ENCODE assay signal across 27 cellular contexts in genomic region chrX:127762663-127763062, GRCh38.
"Had no signal": no experiment of that assay in that cellular context is flagged by ENCODE, and none has a peak within 500 bp of the region (broad histone marks: within the 10 kb centered on the region; RNA-seq: fewer than 3 reads in every experiment).

No MANE protein-coding gene starts in this region.

- DNase-seq: stimulated activated CD4-positive, alpha-beta T cell treated with anti-CD3 and anti-CD28 coated beads, Interleukin-2, amount 100 ng/mL, for 48 hours; stimulated activated CD4-positive, alpha-beta T cell treated with anti-CD3 and anti-CD28 coated beads, Interleukin-4, amount 100 ng/mL, for 1 hour; stimulated activated CD4-positive, alpha-beta T cell treated with anti-CD3 and anti-CD28 coated beads, Interleukin-4, amount 100 ng/mL, for 24 hours; stimulated activated CD4-positive, alpha-beta T cell treated with anti-CD3 and anti-CD28 coated beads, Interleukin-4, amount 100 ng/mL, for 4 hours; stimulated activated CD8-positive, alpha-beta memory T cell treated with anti-CD3 and anti-CD28 coated beads, Interleukin-4, amount 100 ng/mL, for 48 hours; stimulated activated naive B cell treated with anti-CD40 and anti-IgM and Interleukin-4, amounts not matched to agents 10 μg/mL and 1 μg/mL and 100 μg/mL, for 72 hours; stimulated activated naive CD4-positive, alpha-beta T cell; stimulated activated naive CD4-positive, alpha-beta T cell treated with Interleukin-2 at 50 U/mL for 16 hours; stimulated activated naive CD8-positive, alpha-beta T cell treated with anti-CD3 and anti-CD28 coated beads, Interleukin-15, amount 100 ng/mL, for 72 hours; stimulated activated naive CD8-positive, alpha-beta T cell treated with anti-CD3 and anti-CD28 coated beads, Interleukin-15, Interleukin-2, amounts not matched to agents 100 U/mL and 50 U/mL, for 24 hours; stomach; substantia nigra; testis; thyroid gland; tibial artery; transverse colon; trophoblast cell; upper lobe of left lung; upper lobe of right lung; uterus had no signal

- ATAC-seq: stimulated activated effector memory CD8-positive, alpha-beta T cell treated with anti-CD3 and anti-CD28 coated beads, Interleukin-12 subunit alpha, Interleukin-12 subunit beta, amount 100 ng/mL, for 72 hours; stimulated activated memory B cell treated with anti-CD40 and anti-IgM and Interleukin-4, amounts not matched to agents 10 μg/mL and 1 μg/mL and 100 μg/mL, for 72 hours; stimulated activated naive B cell treated with anti-CD40 and anti-IgM and Interleukin-4, amounts not matched to agents 10 μg/mL and 1 μg/mL and 100 μg/mL, for 72 hours; stimulated activated naive CD8-positive, alpha-beta T cell treated with anti-CD3 and anti-CD28 coated beads, Interleukin-15, amount 100 ng/mL, for 72 hours; stimulated activated naive CD8-positive, alpha-beta T cell treated with anti-CD3 and anti-CD28 coated beads, Interleukin-15, Interleukin-2, amounts not matched to agents 100 U/mL and 50 U/mL, for 24 hours; upper lobe of right lung had no signal

- H3K4me1 ChIP-seq: stomach, suprapubic skin, testis, thyroid gland, tibial artery, tibial nerve, transverse colon, upper lobe of left lung, upper lobe of right lung, uterus, vagina had no signal

- H3K4me3 ChIP-seq: stomach, suprapubic skin, testis, thoracic aorta, thyroid gland, tibial artery, tibial nerve, transverse colon, upper lobe of left lung, upper lobe of right lung, uterus, vagina had no signal

- H3K27ac ChIP-seq: stomach, suprapubic skin, testis, thoracic aorta, thyroid gland, tibial artery, tibial nerve, transverse colon, upper lobe of left lung, upper lobe of right lung, uterus, vagina had no signal

- H3K9me3 ChIP-seq: stomach, suprapubic skin, testis, thoracic aorta, thyroid gland, tibial artery, tibial nerve, transverse colon, upper lobe of left lung, upper lobe of right lung, uterus, vagina had no signal

- H3K27me3 ChIP-seq: stomach, suprapubic skin, testis, thyroid gland, tibial artery, tibial nerve, transverse colon, upper lobe of left lung, upper lobe of right lung, uterus, vagina had no signal

- H3K36me3 ChIP-seq: stomach, suprapubic skin, thoracic aorta, thyroid gland, tibial artery, tibial nerve, transverse colon, upper lobe of left lung, upper lobe of right lung, uterus, vagina had no signal

- FAIRE-seq: urothelium cell line had no signal
